ENCODE assay signal across 1 cellular context in the genomic region with DNA sequence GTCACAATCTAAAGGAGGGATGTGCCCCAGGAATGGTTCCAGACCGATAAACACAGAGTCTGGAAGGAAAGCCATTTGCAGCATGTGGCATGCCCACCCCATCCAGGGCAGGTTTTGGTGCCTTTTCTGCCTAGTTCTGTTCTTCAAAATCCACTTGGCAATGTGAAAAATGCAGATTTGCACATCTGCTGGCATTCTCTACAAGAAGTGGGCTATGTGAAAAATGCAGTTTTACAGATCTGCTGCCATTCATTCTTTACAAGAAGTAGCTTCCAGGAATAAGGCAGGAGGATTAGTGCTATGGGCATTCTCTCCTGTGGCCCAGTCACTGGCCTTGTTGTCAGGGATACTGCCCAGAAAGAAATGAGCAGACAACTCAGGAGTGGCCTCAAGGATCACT.
TF ChIP-seq lines count a peak whose summit lies in the region.

No MANE protein-coding gene starts in this region.

TF ChIP-seq in IMR-90, 13 proteins besides CTCF, POLR2A, EP300 and RAD21 (continued from another document):
- TF ChIP-seq, protein P1, sequence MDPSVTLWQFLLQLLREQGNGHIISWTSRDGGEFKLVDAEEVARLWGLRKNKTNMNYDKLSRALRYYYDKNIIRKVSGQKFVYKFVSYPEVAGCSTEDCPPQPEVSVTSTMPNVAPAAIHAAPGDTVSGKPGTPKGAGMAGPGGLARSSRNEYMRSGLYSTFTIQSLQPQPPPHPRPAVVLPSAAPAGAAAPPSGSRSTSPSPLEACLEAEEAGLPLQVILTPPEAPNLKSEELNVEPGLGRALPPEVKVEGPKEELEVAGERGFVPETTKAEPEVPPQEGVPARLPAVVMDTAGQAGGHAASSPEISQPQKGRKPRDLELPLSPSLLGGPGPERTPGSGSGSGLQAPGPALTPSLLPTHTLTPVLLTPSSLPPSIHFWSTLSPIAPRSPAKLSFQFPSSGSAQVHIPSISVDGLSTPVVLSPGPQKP (IDR thresholded peaks at IDR 0.05; ENCODE audit: borderline replicate concordance, low read depth, low read length), result no peak
- TF ChIP-seq RCOR1 (IDR thresholded peaks at IDR 0.05; ENCODE audit: insufficient replicate concordance, low read length), result no peak
TF ChIP-seq in IMR-90: peak in this region for 0.
